In the genomic region with DNA sequence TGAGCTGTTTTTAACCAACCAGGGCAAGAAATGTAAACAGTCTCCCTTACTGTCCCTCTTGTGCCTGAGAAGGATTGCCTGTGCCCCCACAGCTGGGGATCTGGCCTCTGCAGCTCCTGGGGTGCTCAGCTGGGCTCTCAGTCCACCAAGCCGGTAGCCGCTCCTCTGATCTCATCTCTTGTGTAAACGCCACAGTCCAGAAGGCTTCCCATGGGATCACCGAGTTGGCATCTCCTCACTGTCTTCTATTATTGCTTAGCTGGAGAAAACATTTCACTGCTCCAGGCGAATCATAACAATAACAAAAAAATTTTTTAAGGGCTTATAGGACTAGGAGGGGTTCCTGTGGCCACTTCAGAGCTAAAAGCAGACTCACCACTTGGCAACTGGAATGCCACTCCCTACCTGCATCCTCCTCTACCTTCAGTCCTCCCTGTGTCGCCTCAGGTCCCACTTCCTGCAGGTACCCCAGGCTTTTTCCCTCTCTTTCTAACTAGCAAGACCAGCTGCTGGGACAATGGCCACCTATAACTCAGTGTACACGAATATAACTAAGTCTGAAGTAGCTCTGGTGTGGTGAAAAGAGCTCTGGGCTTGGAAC, we compare ENCODE assay signal across 17 cellular contexts.
DNase-seq lines count a peak whose midpoint lies in the region; ATAC-seq and TF ChIP-seq lines count a peak whose summit lies in the region.
"Had no signal": no experiment of that assay in that cellular context is flagged by ENCODE, and none has a peak within 500 bp of the region (broad histone marks: within the 10 kb centered on the region; RNA-seq: fewer than 3 reads in every experiment).

No MANE protein-coding gene starts in this region.

- H3K4me1 ChIP-seq in endodermal cell (ENCODE audit: control insufficient read depth, insufficient read depth, low read length): peaks cover 28% of the 10 kb centered on the region
- peaks cover 11% of the 10 kb centered on the region for H3K4me1 ChIP-seq in osteoblast (ENCODE audit: insufficient read depth, low read length)
- H3K4me1 ChIP-seq: adrenal gland had no signal

- H3K27ac ChIP-seq in endodermal cell (ENCODE audit: low read depth, low read length) (no peak overlapping the region), osteoblast (ENCODE audit: low read depth, low read length) (no peak overlapping the region)
- H3K27ac ChIP-seq: adrenal gland, neural progenitor cell had no signal

- H3K9me3 Mint-ChIP-seq in endodermal cell: no peaks in the 10 kb centered on the region
- H3K9me3 Mint-ChIP-seq in T-cell: no peaks in the 10 kb centered on the region
- H3K9me3 Mint-ChIP-seq: activated T-helper 2 cell treated with anti-CD3 and anti-CD28 coated beads, Interferon-gamma antibody, Interleukin-2, Interleukin-4, amounts not matched to agents 10 μg/mL and 5 μg/mL and 100 μg/mL, durations not matched to agents 14 hours and 24 hours and 36 hours; neural progenitor cell; WTC11 had no signal

- no peak overlapping the region for H3K27ac Mint-ChIP-seq in endodermal cell
- no peak overlapping the region for H3K27ac Mint-ChIP-seq in T-cell
- H3K27ac Mint-ChIP-seq: activated T-helper 2 cell treated with anti-CD3 and anti-CD28 coated beads, Interferon-gamma antibody, Interleukin-2, Interleukin-4, amounts not matched to agents 10 μg/mL and 5 μg/mL and 100 μg/mL, durations not matched to agents 14 hours and 24 hours and 36 hours; neural progenitor cell; WTC11 had no signal

- no peaks in the 10 kb centered on the region for H3K79me2 ChIP-seq in osteoblast (ENCODE audit: insufficient read depth, low read length)

- CTCF ChIA-PET in T-cell (lab: Charles Lee): interaction anchor here in 1 of 2 donors (0.6 kb wide), 2 partner anchors 31 to 496 kb away, joined by 3 to 6 read pairs; no protein-coding TSS in a partner anchor

- H3K36me3 Mint-ChIP-seq in endodermal cell (ENCODE audit: low read depth) (no peaks in the 10 kb centered on the region), T-cell (no peaks in the 10 kb centered on the region)
- H3K36me3 Mint-ChIP-seq: neural progenitor cell, WTC11 had no signal

- no peak for ATAC-seq in T-cell (replicated peaks in 1 of 4)
- ATAC-seq: right cardiac atrium, WTC11 had no signal

- H3K9me3 ChIP-seq in endodermal cell (ENCODE audit: control insufficient read depth, low read length) (no peaks in the 10 kb centered on the region), osteoblast (ENCODE audit: low read depth, low read length) (no peaks in the 10 kb centered on the region)
- H3K9me3 ChIP-seq: adrenal gland had no signal

- peak; percentile 43 for DNase-seq in EL
- DNase-seq in NCI-H69 (lab: John Stamatoyannopoulos, UW): peak; percentile 86
- no peak for DNase-seq in endodermal cell
- DNase-seq in osteoblast (ENCODE audit: insufficient read length, low spot score, missing footprints): peak; percentile 80
- no peak for DNase-seq in GM20000 (ENCODE audit: low spot score)
- DNase-seq in T-cell: no peak
- no peak for DNase-seq in UCSD-AML1 (lab: John Stamatoyannopoulos, UW; ENCODE audit: unreplicated experiment)
- DNase-seq: activated CD8-positive, alpha-beta memory T cell treated with anti-CD3 and anti-CD28 coated beads for 24 hours; adrenal gland; NCI-H2227 treated with DMSO at 0.1 percent for 48 hours; NK-92 treated with Interleukin-12 subunit alpha and Interleukin-12 subunit beta, amount 100 ng/mL, for 24 hours; right cardiac atrium; Right ventricle myocardium superior; T-helper 1 cell had no signal

- H2AFZ ChIP-seq in osteoblast (ENCODE audit: low read length): no peak overlapping the region
- H2AFZ ChIP-seq: neural progenitor cell had no signal

- H3K27me3 ChIP-seq in endodermal cell (ENCODE audit: control insufficient read depth, insufficient read depth, low read length, poor library complexity, severe bottlenecking) (no peaks in the 10 kb centered on the region), osteoblast (ENCODE audit: insufficient read depth, low read length) (peaks cover 16% of the 10 kb centered on the region)
- H3K27me3 ChIP-seq: adrenal gland, neural progenitor cell had no signal

- H3K36me3 ChIP-seq in endodermal cell (ENCODE audit: control insufficient read depth, insufficient read depth, low read length) (no peaks in the 10 kb centered on the region), osteoblast (ENCODE audit: insufficient read depth, low read length) (no peaks in the 10 kb centered on the region)
- H3K36me3 ChIP-seq: adrenal gland, neural progenitor cell had no signal

- H3K4me1 Mint-ChIP-seq in endodermal cell (peaks cover 22% of the 10 kb centered on the region), T-cell (no peaks in the 10 kb centered on the region)

- POLR2A ChIA-PET in T-cell (lab: Charles Lee): interaction anchor here in 1 of 2 donors (0.6 kb wide), 1 partner anchor 61 kb away, joined by 3 read pairs; no protein-coding TSS in a partner anchor

- H3K27me3 Mint-ChIP-seq in endodermal cell (ENCODE audit: insufficient read depth) (peaks cover 7% of the 10 kb centered on the region), T-cell (peaks cover 9 to 11% of the 10 kb centered on the region in 2 donors)

- H4K20me1 ChIP-seq in osteoblast (ENCODE audit: insufficient read depth, low read length): no peaks in the 10 kb centered on the region

- WGBS in endodermal cell (ENCODE audit: insufficient coverage in 1 of 2, insufficient read length in 1 of 2), 2 experiments: 73 to 85% methylated on average over 7 of the region's 7 CpGs

- H3K9ac ChIP-seq in endodermal cell (ENCODE audit: extremely low read depth, low read length, poor library complexity, severe bottlenecking): no peak overlapping the region
- H3K9ac ChIP-seq: neural progenitor cell had no signal

- TF ChIP-seq CTCF in endodermal cell (conservative IDR thresholded peaks at IDR 0.05) (no peak), osteoblast (IDR thresholded peaks at IDR 0.05; ENCODE audit: extremely low read depth, low read depth, low read length) (no peak), GM20000 (IDR thresholded peaks at IDR 0.05; ENCODE audit: extremely low read depth, missing control alignments) (no peak)

- no peak overlapping the region for H3K4me3 Mint-ChIP-seq in endodermal cell
- H3K4me3 Mint-ChIP-seq in T-cell: no peak overlapping the region
- H3K4me3 Mint-ChIP-seq: neural progenitor cell, WTC11 had no signal

- peak overlapping the region; percentile 4 for H3K4me3 ChIP-seq in endodermal cell (ENCODE audit: low read length)
- H3K4me3 ChIP-seq in osteoblast (ENCODE audit: insufficient read depth, low read length): no peak overlapping the region
- H3K4me3 ChIP-seq: adrenal gland, neural progenitor cell had no signal

- no peak overlapping the region for H3K4me2 ChIP-seq in osteoblast (ENCODE audit: insufficient read depth, low read length)
- H3K4me2 ChIP-seq: neural progenitor cell had no signal

Comparison
In these comparisons a context has a peak if more than half of its experiments do, and no peak if none do; other contexts are left out.
1. DNase-seq: peak in EL (single experiment), NCI-H69 (single experiment) and osteoblast (single experiment); none in endodermal cell (single experiment), GM20000 (single experiment), T-cell (0 of 34) and UCSD-AML1 (single experiment).